Comparison of ENCODE assay signal across 8 cellular contexts in the genomic region with DNA sequence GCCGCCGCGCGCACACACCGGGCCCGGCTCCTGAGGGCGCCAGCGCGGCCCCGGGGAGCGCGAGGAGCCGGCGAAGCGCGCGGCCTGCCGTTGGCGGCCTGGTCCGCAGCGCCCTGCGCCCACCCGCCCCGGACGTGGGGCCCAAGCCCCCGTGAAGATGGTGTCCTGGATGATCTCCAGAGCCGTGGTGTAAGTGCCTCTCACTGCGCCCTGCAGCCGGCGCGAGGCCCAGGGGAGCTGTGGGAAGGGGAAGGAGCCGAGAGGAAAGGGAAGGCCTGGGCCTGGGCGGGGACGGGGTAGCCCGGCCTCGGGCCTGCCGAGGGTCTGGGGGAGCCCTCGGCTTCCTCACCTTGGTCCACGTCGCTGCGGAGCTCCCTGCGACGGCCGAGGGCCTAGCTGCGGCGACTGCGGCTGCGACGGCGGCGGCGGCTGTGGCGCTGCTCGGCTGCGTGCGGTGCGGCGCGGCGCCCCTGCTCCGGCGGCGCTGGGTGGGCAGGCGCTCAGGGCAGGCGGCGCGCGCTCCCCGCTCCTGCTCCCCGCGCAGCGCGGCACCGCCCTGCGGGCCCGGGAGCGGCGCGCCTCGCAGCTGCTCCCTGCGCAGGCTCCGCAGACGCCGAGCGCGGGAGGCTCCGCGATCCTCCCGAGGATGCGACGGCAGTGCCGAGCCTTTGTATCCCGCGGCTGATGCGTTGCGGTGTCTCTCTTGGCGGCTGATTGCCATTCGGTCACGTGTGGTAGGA. TPM values are rescaled to one million over a fixed set of nuclear protein-coding genes. Genes with fewer than 3 reads are reported as not detected.
DNase-seq lines count a peak whose midpoint lies in the region; ATAC-seq and TF ChIP-seq lines count a peak whose summit lies in the region.

A gene with protein sequence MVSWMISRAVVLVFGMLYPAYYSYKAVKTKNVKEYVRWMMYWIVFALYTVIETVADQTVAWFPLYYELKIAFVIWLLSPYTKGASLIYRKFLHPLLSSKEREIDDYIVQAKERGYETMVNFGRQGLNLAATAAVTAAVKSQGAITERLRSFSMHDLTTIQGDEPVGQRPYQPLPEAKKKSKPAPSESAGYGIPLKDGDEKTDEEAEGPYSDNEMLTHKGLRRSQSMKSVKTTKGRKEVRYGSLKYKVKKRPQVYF (plus strand): TSS at position 13 of the 740 bp plus-strand sequence. CDS start 145 bp downstream, at position 158.

- no peaks in the 10 kb centered on the region for H3K27me3 ChIP-seq in BE2C
- H3K27me3 ChIP-seq in endocrine pancreas (ENCODE audit: control insufficient read depth, insufficient read depth, low read length) = no peaks in the 10 kb centered on the region

- no peaks in the 10 kb centered on the region for H3K9me3 ChIP-seq in BE2C
- no peaks in the 10 kb centered on the region for H3K9me3 ChIP-seq in endocrine pancreas (ENCODE audit: control insufficient read depth, low read length)

- DNase-seq in BE2C = peak; percentile 67
- peak; percentile 74 to 83 for DNase-seq in NCI-H526 (lab: John Stamatoyannopoulos, UW)
- peak; percentile 33 to 51 (median 39) for DNase-seq in activated CD8-positive, alpha-beta memory T cell treated with anti-CD3 and anti-CD28 coated beads for 48 hours (ENCODE audit: low read depth in 2 of 3, low spot score in 2 of 3)
- no peak for DNase-seq in mesenteric fat pad (ENCODE audit: low spot score)
- DNase-seq in stimulated activated CD8-positive, alpha-beta memory T cell treated with anti-CD3 and anti-CD28 coated beads, Interleukin-15, amount 100 ng/mL, for 24 hours (ENCODE audit: low read depth) = peak; percentile 23

- TF ChIP-seq CTCF in BE2C (IDR thresholded peaks at IDR 0.05; ENCODE audit: low read depth, low read length) = no peak

- peak within 1 kb of the TSS; percentile 100 for H3K9ac ChIP-seq in endocrine pancreas (ENCODE audit: control insufficient read depth, insufficient read depth, low read length)

- ATAC-seq in GM18868 (IDR thresholded peaks at IDR 0.05; ENCODE audit: unreplicated experiment) (peak; percentile 70), HG03103 (IDR thresholded peaks at IDR 0.05; ENCODE audit: low read depth, unreplicated experiment) (peak; percentile 55)

- H3K4me3 ChIP-seq in BE2C (ENCODE audit: low read depth, low read length) (peak within 1 kb of the TSS; percentile 91), endocrine pancreas (ENCODE audit: control insufficient read depth, insufficient read depth, low read length) (peak within 1 kb of the TSS; percentile 97)

- H3K4me1 ChIP-seq in BE2C = no peaks in the 10 kb centered on the region
- H3K4me1 ChIP-seq in endocrine pancreas (ENCODE audit: control insufficient read depth, insufficient read depth, low read length) = peaks cover 35% of the 10 kb centered on the region

- H3K36me3 ChIP-seq in BE2C (no peaks in the 10 kb centered on the region), endocrine pancreas (ENCODE audit: control insufficient read depth, insufficient read depth, low read length) (no peaks in the 10 kb centered on the region)

RNA-seq across cellular contexts. Expression of the gene that starts here (rescaled TPM):
- polyA plus RNA-seq in BE2C (2012; ENCODE audit: insufficient read depth, insufficient read length, low read depth) = 9.2 TPM
- 58.6 TPM for total RNA-seq in mesenteric fat pad
